In the genomic region with DNA sequence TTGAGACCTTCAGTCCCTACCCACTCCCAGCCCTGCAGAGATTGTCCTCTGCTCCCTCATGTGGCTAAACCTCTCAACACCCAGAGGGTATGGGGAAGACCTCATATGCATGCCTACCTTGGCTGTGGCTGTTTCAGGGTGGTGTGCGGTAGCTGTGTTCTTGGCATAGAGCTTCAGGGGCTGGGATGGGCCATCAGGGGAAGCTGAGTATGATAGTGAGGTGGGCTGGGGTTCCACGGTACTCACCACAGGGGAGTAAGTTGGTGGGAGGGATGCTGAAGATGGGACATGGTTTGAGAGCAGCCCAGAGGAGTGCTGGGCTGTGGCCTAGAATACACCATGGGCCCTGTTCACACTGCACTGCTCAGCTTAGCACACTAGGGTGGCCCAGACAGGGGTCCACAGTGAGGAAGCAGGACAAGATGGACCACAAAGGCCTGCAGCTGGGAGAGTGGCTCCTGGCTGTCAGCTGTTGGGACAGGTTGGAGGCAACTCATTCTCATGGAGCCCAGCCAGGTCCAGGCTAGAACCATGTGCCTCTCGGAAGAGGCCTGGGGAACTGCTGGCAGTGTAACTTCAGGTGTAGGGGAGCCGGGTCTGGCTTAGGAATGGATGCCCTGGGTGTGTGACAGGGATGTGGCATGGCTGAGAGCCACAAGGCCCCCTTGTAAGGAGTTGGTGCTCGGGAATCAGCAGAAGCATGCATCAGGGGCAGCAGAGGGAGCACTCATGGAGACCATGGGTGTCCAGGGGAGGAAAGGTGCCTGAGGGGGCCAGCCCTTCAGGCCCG, we compare ENCODE assay signal across 12 cellular contexts. TPM values are rescaled to one million over a fixed set of nuclear protein-coding genes. Genes with fewer than 3 reads are reported as not detected.
A peak's percentile ranks its signal among the peaks of the same experiment; 100 is the strongest.
DNase-seq lines count a peak whose midpoint lies in the region; ATAC-seq, FAIRE-seq and TF ChIP-seq lines count a peak whose summit lies in the region.
"Had no signal": no experiment of that assay in that cellular context is flagged by ENCODE, and none has a peak within 500 bp of the region (broad histone marks: within the 10 kb centered on the region; RNA-seq: fewer than 3 reads in every experiment).

No MANE protein-coding gene starts in this region.

- intact Hi-C loops in right lobe of liver (cut with DNase I) (no loop called here), HepG2 (cut with micrococcal nuclease; ENCODE audit: unreplicated experiment) (no loop called here), vagina (cut with DNase I) (no loop called here)

- no peaks in the 10 kb centered on the region for H3K9me3 ChIP-seq in right lobe of liver
- H3K9me3 ChIP-seq in HepG2 (ENCODE audit: low read length): no peaks in the 10 kb centered on the region
- H3K9me3 ChIP-seq in osteoblast (ENCODE audit: low read depth, low read length): no peaks in the 10 kb centered on the region
- H3K9me3 ChIP-seq in vagina: no peaks in the 10 kb centered on the region
- H3K9me3 ChIP-seq in effector memory CD4-positive, alpha-beta T cell (ENCODE audit: control insufficient read depth, low read length): no peaks in the 10 kb centered on the region

- H2AFZ ChIP-seq in HepG2 (ENCODE audit: low read length) (no peak overlapping the region), osteoblast (ENCODE audit: low read length) (no peak overlapping the region)

- no peak overlapping the region for H3K4me2 ChIP-seq in HepG2 (ENCODE audit: low read depth, low read length)
- no peak overlapping the region for H3K4me2 ChIP-seq in osteoblast (ENCODE audit: insufficient read depth, low read length)

- no peaks in the 10 kb centered on the region for H4K20me1 ChIP-seq in HepG2 (ENCODE audit: insufficient read depth, low read length)
- H4K20me1 ChIP-seq in osteoblast (ENCODE audit: insufficient read depth, low read length): peaks cover 19% of the 10 kb centered on the region

- FAIRE-seq in HepG2 (lab: Jason Lieb, UNC): no peak
- FAIRE-seq: GM19239, TTC549 had no signal

- POLR2A ChIA-PET in HepG2 (lab: Yijun Ruan, JAX): no interaction called here

- H3K4me1 ChIP-seq in right lobe of liver (peaks cover 0 to 14% (median 2%) of the 10 kb centered on the region in 4 donors), HepG2 (ENCODE audit: insufficient read depth, low read length) (peaks cover 50% of the 10 kb centered on the region), osteoblast (ENCODE audit: insufficient read depth, low read length) (peaks cover 44% of the 10 kb centered on the region), vagina (peaks cover 91% of the 10 kb centered on the region)
- peaks cover 1% of the 10 kb centered on the region for H3K4me1 ChIP-seq in effector memory CD4-positive, alpha-beta T cell (ENCODE audit: control insufficient read depth, insufficient read depth, low read length, poor library complexity, severe bottlenecking)

- no peak overlapping the region for H3K9ac ChIP-seq in HepG2 (ENCODE audit: insufficient read depth, low read depth, low read length)

- H3K79me2 ChIP-seq in HepG2 (ENCODE audit: insufficient read depth, low read length) (peaks cover 8% of the 10 kb centered on the region), osteoblast (ENCODE audit: insufficient read depth, low read length) (peaks cover 29% of the 10 kb centered on the region)

- no peak for TF ChIP-seq EP300 in HepG2 (IDR thresholded peaks at IDR 0.05; ENCODE audit: low read depth in 2 of 2, low read length in 2 of 2)
- TF ChIP-seq EP300 in HepG2 (CRISPR knock-in tag; IDR thresholded peaks at IDR 0.05; ENCODE audit: borderline replicate concordance): no peak

- H3K27me3 ChIP-seq in right lobe of liver: no peaks in the 10 kb centered on the region
- H3K27me3 ChIP-seq in HepG2 (ENCODE audit: control insufficient read depth in 1 of 2, insufficient read depth in 2 of 2, low read length in 2 of 2): 0 out of 5 replicates have a peak, but pooled peaks cover 0 to 3% of the 10 kb centered on the region in 2 experiments
- H3K27me3 ChIP-seq in osteoblast (ENCODE audit: insufficient read depth, low read length): no peaks in the 10 kb centered on the region
- no peaks in the 10 kb centered on the region for H3K27me3 ChIP-seq in vagina
- no peaks in the 10 kb centered on the region for H3K27me3 ChIP-seq in effector memory CD4-positive, alpha-beta T cell (replicated peaks; ENCODE audit: control insufficient read depth, insufficient read depth, low read length, poor library complexity, severe bottlenecking)

- in situ Hi-C loops in HepG2 (cut with HindIII; ENCODE audit: extremely low pct_ligation_motif_present, low pct_unique_long_range_greater_than_20kb): no loop called here

- TF ChIP-seq POLR2A in right lobe of liver (IDR thresholded peaks at IDR 0.05): no peak
- TF ChIP-seq POLR2A in HepG2 (IDR thresholded peaks at IDR 0.05; ENCODE audit: insufficient read depth in 1 of 2, low read depth in 2 of 2, low read length in 2 of 2): no peak
- no peak for TF ChIP-seq POLR2A in vagina (IDR thresholded peaks at IDR 0.05)

- CTCF ChIA-PET in HepG2 (lab: Yijun Ruan, JAX; ENCODE audit: low intra/inter-chr PET ratio, low total read pairs): no interaction called here

- WGBS in right lobe of liver (ENCODE audit: insufficient coverage, low coverage, low lambda C conversion rate, missing lambda C conversion rate): no CpG with 5 or more reads among the region's 6 CpGs
- 99% methylated on average over 6 of the region's 6 CpGs for WGBS in HepG2 (ENCODE audit: low lambda C conversion rate)

- peaks cover 0 to 24% (median 6%) of the 10 kb centered on the region in 4 donors for H3K36me3 ChIP-seq in right lobe of liver
- H3K36me3 ChIP-seq in HepG2 (replicated peaks in 1 of 2; ENCODE audit: control insufficient read depth in 1 of 2, insufficient read depth in 2 of 2, low read length in 2 of 2): peaks cover 13 to 41% of the 10 kb centered on the region in 2 experiments
- H3K36me3 ChIP-seq in osteoblast (ENCODE audit: insufficient read depth, low read length): peaks cover 66% of the 10 kb centered on the region
- H3K36me3 ChIP-seq in vagina: peaks cover 0 to 42% of the 10 kb centered on the region in 2 donors
- H3K36me3 ChIP-seq in effector memory CD4-positive, alpha-beta T cell (ENCODE audit: control insufficient read depth, insufficient read depth, low read length): peaks cover 22% of the 10 kb centered on the region

- no TSS peak for BruUV-seq in HepG2 (replicated peaks; lab: Mats Ljungman, UMichigan)

- no peak for ATAC-seq in right lobe of liver
- ATAC-seq in HepG2: no peak
- no peak for ATAC-seq in HG03196 (IDR thresholded peaks at IDR 0.05; ENCODE audit: unreplicated experiment)

- TF ChIP-seq RAD21 in HepG2 (CRISPR knock-in tag; IDR thresholded peaks at IDR 0.05): no peak

- TF ChIP-seq CTCF in right lobe of liver (IDR thresholded peaks at IDR 0.05) (no peak), HepG2 (CRISPR knock-in tag; IDR thresholded peaks at IDR 0.05) (no peak), foreskin fibroblast (IDR thresholded peaks at IDR 0.05; ENCODE audit: low read depth, low read length) (no peak), osteoblast (IDR thresholded peaks at IDR 0.05; ENCODE audit: extremely low read depth, low read depth, low read length) (no peak), vagina (IDR thresholded peaks at IDR 0.05) (no peak)

- H3K27ac ChIP-seq in right lobe of liver (no peak overlapping the region), HepG2 (ENCODE audit: extremely low read length, insufficient read depth, low read length) (no peak overlapping the region), osteoblast (ENCODE audit: low read depth, low read length) (peak overlapping the region; percentile 16), vagina (peak overlapping the region; percentile 95)
- no peak overlapping the region for H3K27ac ChIP-seq in effector memory CD4-positive, alpha-beta T cell (ENCODE audit: insufficient read depth, low read length, poor library complexity, severe bottlenecking)

- H3K4me3 ChIP-seq in right lobe of liver (no peak overlapping the region), HepG2 (replicated peaks in 1 of 3; ENCODE audit: insufficient read depth in 1 of 3, low read depth in 2 of 3, low read length in 3 of 3) (no peak overlapping the region), foreskin fibroblast (ENCODE audit: low read depth in 1 of 2, low read length in 2 of 2) (peak overlapping the region in 1 of 2 donors; percentile 37), osteoblast (ENCODE audit: insufficient read depth, low read length) (no peak overlapping the region), vagina (no peak overlapping the region)
- H3K4me3 ChIP-seq in effector memory CD4-positive, alpha-beta T cell (ENCODE audit: insufficient read depth, low read depth, low read length, poor library complexity, severe bottlenecking): no peak overlapping the region

- peak in 2 of 3 donors; percentile 11 to 44 for DNase-seq in right lobe of liver
- DNase-seq in HepG2 (ENCODE audit: low spot score): no peak
- DNase-seq in foreskin fibroblast: peak; percentile 49 to 68
- DNase-seq in osteoblast (ENCODE audit: insufficient read length, low spot score, missing footprints): peak; percentile 84
- DNase-seq in vagina (ENCODE audit: extremely low spot score in 2 of 2): no peak
- no peak for DNase-seq in effector memory CD4-positive, alpha-beta T cell
- DNase-seq in NCI-H187 treated with DMSO at 0.1 percent for 48 hours (lab: John Stamatoyannopoulos, UW): no peak
- DNase-seq: activated T-cell treated with anti-CD3 and anti-CD28 coated beads, Interleukin-2, amount 50 U/mL, for 48 hours; cortex of kidney had no signal

RNA-seq across cellular contexts. Expression of gene MFAP4, which starts 3.1 kb away (rescaled TPM):
- total RNA-seq in right lobe of liver: 10 to 100 TPM in 2 of 6 experiments, 1 to 10 TPM in 4; 2.3 to 12.0 (median 6.5) TPM
- not detected in 2 replicates for total RNA-seq in HepG2 (2016; rRNA removed; fragmentation: Illumina TruSeq; extraction: Trizol)
- not detected in 2 replicates for total RNA-seq in HepG2 (2016; cell fraction: cytosol; rRNA removed; fragmentation: Illumina TruSeq; extraction: Trizol; ENCODE audit: low read depth)
- 0.13 TPM in 1 of 2 replicates, not detected in the other for total RNA-seq in HepG2 (2016; cell fraction: insoluble cytoplasmic fraction; rRNA removed; fragmentation: Illumina TruSeq; extraction: Trizol)
- not detected in 2 replicates for total RNA-seq in HepG2 (2016; cell fraction: membrane; rRNA removed; fragmentation: Illumina TruSeq; extraction: Trizol)
- total RNA-seq in HepG2 (2016; cell fraction: nucleus; rRNA removed; fragmentation: Illumina TruSeq; extraction: Trizol): not detected in 2 replicates
- polyA plus RNA-seq in HepG2 (2011; rRNA removed): 0.08 and 0.59 TPM in 2 replicates
- polyA plus RNA-seq in HepG2 (2011; cell fraction: cytosol; rRNA removed): 0.16 and 0.23 TPM in 2 replicates
- polyA plus RNA-seq in HepG2 (2011; cell fraction: nucleus; rRNA removed): 0.23 and 0.88 TPM in 2 replicates
- polyA plus RNA-seq in HepG2 (2012): 0.27 and 0.75 TPM in 2 replicates
- not detected in 2 replicates for polyA plus RNA-seq in HepG2 (2016; cell fraction: cytosol; fragmentation: Illumina TruSeq; extraction: Trizol; ENCODE audit: low read depth)
- polyA plus RNA-seq in HepG2 (2016; cell fraction: insoluble cytoplasmic fraction; fragmentation: Illumina TruSeq; extraction: Trizol; ENCODE audit: low read depth): not detected in 2 replicates
- not detected in 2 replicates for polyA plus RNA-seq in HepG2 (2016; cell fraction: membrane; fragmentation: Illumina TruSeq; extraction: Trizol; ENCODE audit: low read depth)
- not detected in 2 replicates for polyA plus RNA-seq in HepG2 (2016; cell fraction: nucleus; fragmentation: Illumina TruSeq; extraction: Trizol; ENCODE audit: insufficient read depth, low read depth)
- 0.12 TPM in 1 of 2 replicates, not detected in the other for polyA minus RNA-seq in HepG2 (2011; rRNA and poly(A)+ RNA removed; ENCODE audit: low replicate concordance)
- 0.69 TPM in 1 of 2 replicates, not detected in the other for polyA minus RNA-seq in HepG2 (2011; cell fraction: cytosol; rRNA and poly(A)+ RNA removed)
- polyA minus RNA-seq in HepG2 (2011; cell fraction: nucleus; rRNA and poly(A)+ RNA removed): not detected in 2 replicates
- total RNA-seq in osteoblast: 3.6 and 3.8 TPM in 2 replicates
- total RNA-seq in vagina: 205 TPM

RNA-seq across cellular contexts. Expression of gene MAPK7, which starts 5.6 kb away (rescaled TPM):
- total RNA-seq in right lobe of liver: 1 to 10 TPM; 5.7 to 9.2 (median 6.7) TPM
- 2.9 and 3.7 TPM in 2 replicates for total RNA-seq in HepG2 (2016; rRNA removed; fragmentation: Illumina TruSeq; extraction: Trizol)
- total RNA-seq in HepG2 (2016; cell fraction: cytosol; rRNA removed; fragmentation: Illumina TruSeq; extraction: Trizol; ENCODE audit: low read depth): 2.7 and 3.5 TPM in 2 replicates
- 3.5 and 4.6 TPM in 2 replicates for total RNA-seq in HepG2 (2016; cell fraction: insoluble cytoplasmic fraction; rRNA removed; fragmentation: Illumina TruSeq; extraction: Trizol)
- 4.4 and 4.5 TPM in 2 replicates for total RNA-seq in HepG2 (2016; cell fraction: membrane; rRNA removed; fragmentation: Illumina TruSeq; extraction: Trizol)
- 5.1 and 5.6 TPM in 2 replicates for total RNA-seq in HepG2 (2016; cell fraction: nucleus; rRNA removed; fragmentation: Illumina TruSeq; extraction: Trizol)
- 5.9 and 6.4 TPM in 2 replicates for polyA plus RNA-seq in HepG2 (2011; rRNA removed)
- 2.6 TPM in 2 replicates for polyA plus RNA-seq in HepG2 (2011; cell fraction: cytosol; rRNA removed)
- 15.5 and 19.3 TPM in 2 replicates for polyA plus RNA-seq in HepG2 (2011; cell fraction: nucleus; rRNA removed)
- polyA plus RNA-seq in HepG2 (2012): 4.7 and 7.2 TPM in 2 replicates
- 2.3 and 3.1 TPM in 2 replicates for polyA plus RNA-seq in HepG2 (2016; cell fraction: cytosol; fragmentation: Illumina TruSeq; extraction: Trizol; ENCODE audit: low read depth)
- polyA plus RNA-seq in HepG2 (2016; cell fraction: insoluble cytoplasmic fraction; fragmentation: Illumina TruSeq; extraction: Trizol; ENCODE audit: low read depth): 5.8 and 8.5 TPM in 2 replicates
- 4.2 TPM in 2 replicates for polyA plus RNA-seq in HepG2 (2016; cell fraction: membrane; fragmentation: Illumina TruSeq; extraction: Trizol; ENCODE audit: low read depth)
- 12.9 and 19.5 TPM in 2 replicates for polyA plus RNA-seq in HepG2 (2016; cell fraction: nucleus; fragmentation: Illumina TruSeq; extraction: Trizol; ENCODE audit: insufficient read depth, low read depth)
- polyA minus RNA-seq in HepG2 (2011; rRNA and poly(A)+ RNA removed; ENCODE audit: low replicate concordance): 23.8 and 23.9 TPM in 2 replicates
- 4.7 and 7.5 TPM in 2 replicates for polyA minus RNA-seq in HepG2 (2011; cell fraction: cytosol; rRNA and poly(A)+ RNA removed)
- 20.3 and 20.4 TPM in 2 replicates for polyA minus RNA-seq in HepG2 (2011; cell fraction: nucleus; rRNA and poly(A)+ RNA removed)
- 11.5 and 12.7 TPM in 2 replicates for total RNA-seq in osteoblast
- total RNA-seq in vagina: 77.3 TPM

RNA-seq across cellular contexts. Expression of gene B9D1, which starts 21.4 kb away (rescaled TPM):
- total RNA-seq in right lobe of liver: 10 to 100 TPM in 2 of 6 experiments, 1 to 10 TPM in 4; 2.3 to 27.9 (median 5.7) TPM
- total RNA-seq in HepG2 (2016; rRNA removed; fragmentation: Illumina TruSeq; extraction: Trizol): 26.2 and 27.7 TPM in 2 replicates
- total RNA-seq in HepG2 (2016; cell fraction: cytosol; rRNA removed; fragmentation: Illumina TruSeq; extraction: Trizol; ENCODE audit: low read depth): 7.2 and 9.1 TPM in 2 replicates
- 28.5 TPM in 2 replicates for total RNA-seq in HepG2 (2016; cell fraction: insoluble cytoplasmic fraction; rRNA removed; fragmentation: Illumina TruSeq; extraction: Trizol)
- 9.6 and 12.5 TPM in 2 replicates for total RNA-seq in HepG2 (2016; cell fraction: membrane; rRNA removed; fragmentation: Illumina TruSeq; extraction: Trizol)
- 16.8 and 19.2 TPM in 2 replicates for total RNA-seq in HepG2 (2016; cell fraction: nucleus; rRNA removed; fragmentation: Illumina TruSeq; extraction: Trizol)
- 28.7 and 31.1 TPM in 2 replicates for polyA plus RNA-seq in HepG2 (2011; rRNA removed)
- polyA plus RNA-seq in HepG2 (2011; cell fraction: cytosol; rRNA removed): 19.7 and 34.3 TPM in 2 replicates
- 46.3 and 48.7 TPM in 2 replicates for polyA plus RNA-seq in HepG2 (2011; cell fraction: nucleus; rRNA removed)
- polyA plus RNA-seq in HepG2 (2012): 11.8 and 12.8 TPM in 2 replicates
- 6.7 and 10.3 TPM in 2 replicates for polyA plus RNA-seq in HepG2 (2016; cell fraction: cytosol; fragmentation: Illumina TruSeq; extraction: Trizol; ENCODE audit: low read depth)
- 27.9 and 32.0 TPM in 2 replicates for polyA plus RNA-seq in HepG2 (2016; cell fraction: insoluble cytoplasmic fraction; fragmentation: Illumina TruSeq; extraction: Trizol; ENCODE audit: low read depth)
- polyA plus RNA-seq in HepG2 (2016; cell fraction: membrane; fragmentation: Illumina TruSeq; extraction: Trizol; ENCODE audit: low read depth): 6.2 and 7.2 TPM in 2 replicates
- polyA plus RNA-seq in HepG2 (2016; cell fraction: nucleus; fragmentation: Illumina TruSeq; extraction: Trizol; ENCODE audit: insufficient read depth, low read depth): 31.9 and 36.2 TPM in 2 replicates
- polyA minus RNA-seq in HepG2 (2011; rRNA and poly(A)+ RNA removed; ENCODE audit: low replicate concordance): 24.4 and 68.8 TPM in 2 replicates
- 7.4 and 11.4 TPM in 2 replicates for polyA minus RNA-seq in HepG2 (2011; cell fraction: cytosol; rRNA and poly(A)+ RNA removed)
- polyA minus RNA-seq in HepG2 (2011; cell fraction: nucleus; rRNA and poly(A)+ RNA removed): 19.1 and 22.0 TPM in 2 replicates
- total RNA-seq in osteoblast: 20.6 and 21.0 TPM in 2 replicates
- total RNA-seq in vagina: 50.6 TPM

RNA-seq across cellular contexts. Expression of gene RNF112, which starts 27.2 kb away (rescaled TPM):
- total RNA-seq in right lobe of liver: under 1 TPM; 0.12 to 0.86 (median 0.54) TPM
- total RNA-seq in HepG2 (2016; rRNA removed; fragmentation: Illumina TruSeq; extraction: Trizol): not detected in 2 replicates
- not detected in 2 replicates for total RNA-seq in HepG2 (2016; cell fraction: cytosol; rRNA removed; fragmentation: Illumina TruSeq; extraction: Trizol; ENCODE audit: low read depth)
- total RNA-seq in HepG2 (2016; cell fraction: insoluble cytoplasmic fraction; rRNA removed; fragmentation: Illumina TruSeq; extraction: Trizol): not detected in 2 replicates
- total RNA-seq in HepG2 (2016; cell fraction: membrane; rRNA removed; fragmentation: Illumina TruSeq; extraction: Trizol): not detected in 2 replicates
- not detected in 2 replicates for total RNA-seq in HepG2 (2016; cell fraction: nucleus; rRNA removed; fragmentation: Illumina TruSeq; extraction: Trizol)
- polyA plus RNA-seq in HepG2 (2011; rRNA removed): 0.01 and 0.05 TPM in 2 replicates
- 0.01 TPM in 1 of 2 replicates, not detected in the other for polyA plus RNA-seq in HepG2 (2011; cell fraction: cytosol; rRNA removed)
- polyA plus RNA-seq in HepG2 (2011; cell fraction: nucleus; rRNA removed): 0.73 and 0.85 TPM in 2 replicates
- polyA plus RNA-seq in HepG2 (2012): 0.27 and 0.52 TPM in 2 replicates
- polyA plus RNA-seq in HepG2 (2016; cell fraction: cytosol; fragmentation: Illumina TruSeq; extraction: Trizol; ENCODE audit: low read depth): not detected in 2 replicates
- polyA plus RNA-seq in HepG2 (2016; cell fraction: insoluble cytoplasmic fraction; fragmentation: Illumina TruSeq; extraction: Trizol; ENCODE audit: low read depth): not detected in 2 replicates
- not detected in 2 replicates for polyA plus RNA-seq in HepG2 (2016; cell fraction: membrane; fragmentation: Illumina TruSeq; extraction: Trizol; ENCODE audit: low read depth)
- polyA plus RNA-seq in HepG2 (2016; cell fraction: nucleus; fragmentation: Illumina TruSeq; extraction: Trizol; ENCODE audit: insufficient read depth, low read depth): not detected in 2 replicates
- 0.14 TPM in 1 of 2 replicates, not detected in the other for polyA minus RNA-seq in HepG2 (2011; rRNA and poly(A)+ RNA removed; ENCODE audit: low replicate concordance)
- not detected in 2 replicates for polyA minus RNA-seq in HepG2 (2011; cell fraction: cytosol; rRNA and poly(A)+ RNA removed)
- polyA minus RNA-seq in HepG2 (2011; cell fraction: nucleus; rRNA and poly(A)+ RNA removed): 0.13 TPM in 1 of 2 replicates, not detected in the other
- 0.29 and 0.36 TPM in 2 replicates for total RNA-seq in osteoblast
- 1.5 TPM for total RNA-seq in vagina

Comparison
In these comparisons a context has a peak if more than half of its experiments do, and no peak if none do; other contexts are left out.
1. DNase-seq: peak in right lobe of liver (2 of 3), foreskin fibroblast (2 of 2) and osteoblast (single experiment); none in HepG2 (single experiment), vagina (0 of 2), effector memory CD4-positive, alpha-beta T cell (0 of 3) and NCI-H187 treated with DMSO at 0.1 percent for 48 hours (single experiment).
2. H3K27ac ChIP-seq: peak in osteoblast (single experiment) and vagina (single experiment); none in right lobe of liver (0 of 3), HepG2 (single experiment) and effector memory CD4-positive, alpha-beta T cell (single experiment).
3. RNA of gene MFAP4, which starts 3.1 kb away (total RNA-seq): 205 TPM in vagina (single experiment); 2.3 to 12.0 TPM in right lobe of liver, 3.6 to 3.8 TPM in osteoblast and 0.13 TPM in HepG2; every median in the first group is over 10 times any median in the second.